Comparison of ENCODE assay signal across 1 cellular context in genomic region chr4:2814627-2815026, GRCh38.
TF ChIP-seq lines count a peak whose summit lies in the region.

No MANE protein-coding gene starts in this region.

TF ChIP-seq in K562, 482 proteins besides CTCF, POLR2A, EP300 and RAD21:
- no peak for TF ChIP-seq SAFB (IDR thresholded peaks at IDR 0.05; ENCODE audit: borderline replicate concordance, low read depth, low read length)
- TF ChIP-seq TEAD2 (tag; IDR thresholded peaks at IDR 0.05): no peak
- no peak for TF ChIP-seq ELF1 (tag; IDR thresholded peaks at IDR 0.05)
- no peak for TF ChIP-seq TSC22D4 (tag; IDR thresholded peaks at IDR 0.05)
- TF ChIP-seq CBX3 (IDR thresholded peaks at IDR 0.05; ENCODE audit: borderline replicate concordance in 1 of 2, low read length in 2 of 2): no peak
- TF ChIP-seq RBM17 (IDR thresholded peaks at IDR 0.05; ENCODE audit: borderline replicate concordance, low read depth, low read length): no peak
TF ChIP-seq in K562: peak in this region for 0.
